In genomic region chr21:16304189-16304588, GRCh38 we compare ENCODE assay signal across 16 cellular contexts.
DNase-seq lines count a peak whose midpoint lies in the region; FAIRE-seq and TF ChIP-seq lines count a peak whose summit lies in the region.
"Had no signal": no experiment of that assay in that cellular context is flagged by ENCODE, and none has a peak within 500 bp of the region (broad histone marks: within the 10 kb centered on the region; RNA-seq: fewer than 3 reads in every experiment).

No MANE protein-coding gene starts in this region.

- H3K4me2 ChIP-seq in neural progenitor cell: no peak overlapping the region
- H3K4me2 ChIP-seq: PC-9 had no signal

- H3K36me3 ChIP-seq in SK-N-MC (ENCODE audit: insufficient read depth, low read length): no peaks in the 10 kb centered on the region
- no peaks in the 10 kb centered on the region for H3K36me3 ChIP-seq in neural progenitor cell

- H3K36me3 Mint-ChIP-seq in brain (peaks cover 10% of the 10 kb centered on the region), neural progenitor cell (peaks cover 21% of the 10 kb centered on the region), mesothelial cell of epicardium (peaks cover 5% of the 10 kb centered on the region)
- H3K36me3 Mint-ChIP-seq: CD8-positive, alpha-beta memory T cell had no signal

- no peak overlapping the region for H2AFZ ChIP-seq in neural progenitor cell (replicated peaks)
- H2AFZ ChIP-seq: PC-9 had no signal

- no peak for DNase-seq in SK-N-MC (ENCODE audit: low read depth, low spot score)
- DNase-seq in neural progenitor cell (ENCODE audit: low spot score): no peak
- peak; percentile 67 for DNase-seq in superior temporal gyrus (ENCODE audit: extremely low spot score)
- DNase-seq in mesothelial cell of epicardium (ENCODE audit: low spot score in 2 of 2, unreplicated experiment in 2 of 2): no peak
- no peak for DNase-seq in HUDEP-2 (lab: John Stamatoyannopoulos, UW; ENCODE audit: unreplicated experiment in 76 of 76)
- DNase-seq in D721Med (ENCODE audit: insufficient read length, low spot score): no peak
- DNase-seq: CD8-positive, alpha-beta memory T cell; HCEC 1CT; NCI-H1105; NCI-H1694 treated with DMSO at 0.1 percent for 48 hours; NCI-H446; NCI-H748 treated with DMSO at 0.1 percent for 48 hours; PC-9 had no signal

- H3K4me1 ChIP-seq in neural progenitor cell: peaks cover 11% of the 10 kb centered on the region

- H3K9ac ChIP-seq in SK-N-MC (ENCODE audit: insufficient read length) (no peak overlapping the region), neural progenitor cell (no peak overlapping the region)

- H3K9me3 Mint-ChIP-seq in brain (peaks cover 0 to 4% (median 3%) of the 10 kb centered on the region in 5 experiments), neural progenitor cell (peaks cover 5% of the 10 kb centered on the region), mesothelial cell of epicardium (no peaks in the 10 kb centered on the region)

- no peak for TF ChIP-seq CTCF in brain (conservative IDR thresholded peaks at IDR 0.05)
- no peak for TF ChIP-seq CTCF in neural progenitor cell (IDR thresholded peaks at IDR 0.05)
- TF ChIP-seq CTCF in mesothelial cell of epicardium (IDR thresholded peaks at IDR 0.05; ENCODE audit: unreplicated experiment): no peak
- no peak for TF ChIP-seq CTCF in D721Med (IDR thresholded peaks at IDR 0.05; ENCODE audit: insufficient read depth, missing control alignments)

- no peaks in the 10 kb centered on the region for H3K79me2 ChIP-seq in neural progenitor cell (ENCODE audit: low read depth)

- H3K4me1 Mint-ChIP-seq in brain (peaks cover 64% of the 10 kb centered on the region), neural progenitor cell (peaks cover 33% of the 10 kb centered on the region), mesothelial cell of epicardium (peaks cover 33% of the 10 kb centered on the region)
- H3K4me1 Mint-ChIP-seq: CD8-positive, alpha-beta memory T cell had no signal

- no peaks in the 10 kb centered on the region for H4K20me1 ChIP-seq in neural progenitor cell (ENCODE audit: low read depth)

- no peaks in the 10 kb centered on the region for H3K27me3 Mint-ChIP-seq in brain
- H3K27me3 Mint-ChIP-seq in neural progenitor cell (ENCODE audit: insufficient read depth, low read depth): no peaks in the 10 kb centered on the region
- H3K27me3 Mint-ChIP-seq in mesothelial cell of epicardium (ENCODE audit: low read depth): no peaks in the 10 kb centered on the region
- H3K27me3 Mint-ChIP-seq: CD8-positive, alpha-beta memory T cell had no signal

- no peaks in the 10 kb centered on the region for H3K9me3 ChIP-seq in SK-N-MC (ENCODE audit: low read depth, low read length)
- H3K9me3 ChIP-seq in neural progenitor cell (ENCODE audit: low read depth): no peaks in the 10 kb centered on the region

- H3K27me3 ChIP-seq in neural progenitor cell: no peaks in the 10 kb centered on the region

- H3K27ac ChIP-seq in SK-N-MC: peak overlapping the region; percentile 30; the same call in 1 of the 2 replicates
- no peak overlapping the region for H3K27ac ChIP-seq in neural progenitor cell
- H3K27ac ChIP-seq: PC-9 had no signal

- H3F3A ChIP-seq in neural progenitor cell (ENCODE audit: low read depth): no peaks in the 10 kb centered on the region

- no peak overlapping the region for H3K4me3 ChIP-seq in SK-N-MC
- no peak overlapping the region for H3K4me3 ChIP-seq in neural progenitor cell
- H3K4me3 ChIP-seq: K562, PC-9 had no signal

- H3K4me3 Mint-ChIP-seq in brain: peak overlapping the region; percentile 57 to 92 (median 84)
- peak overlapping the region; percentile 87 for H3K4me3 Mint-ChIP-seq in neural progenitor cell
- H3K4me3 Mint-ChIP-seq in mesothelial cell of epicardium: no peak overlapping the region
- H3K4me3 Mint-ChIP-seq: CD8-positive, alpha-beta memory T cell had no signal

- H3K27ac Mint-ChIP-seq in brain (peak overlapping the region; percentile 35 to 100 (median 79)), neural progenitor cell (peak overlapping the region; percentile 85), mesothelial cell of epicardium (no peak overlapping the region)
- H3K27ac Mint-ChIP-seq: CD8-positive, alpha-beta memory T cell had no signal

- no peak for FAIRE-seq in D721Med (lab: Jason Lieb, UNC)
- FAIRE-seq: HTR-8/SVneo, K562 had no signal
